In genomic region chr2:201433389-201433995, GRCh38 we compare ENCODE assay signal across 12 cellular contexts. TPM values are rescaled to one million over a fixed set of nuclear protein-coding genes. Genes with fewer than 3 reads are reported as not detected.
DNase-seq lines count a peak whose midpoint lies in the region; ATAC-seq and TF ChIP-seq lines count a peak whose summit lies in the region.
"Had no signal": no experiment of that assay in that cellular context is flagged by ENCODE, and none has a peak within 500 bp of the region (broad histone marks: within the 10 kb centered on the region; RNA-seq: fewer than 3 reads in every experiment).

No MANE protein-coding gene starts in this region.

- H3K27ac ChIP-seq in right lobe of liver (peak overlapping the region in 1 of 3 donors; percentile 9), uterus (peak overlapping the region; percentile 1 to 61)

- peaks cover 6% of the 10 kb centered on the region for H3K36me3 Mint-ChIP-seq in chondrocyte (ENCODE audit: low read depth)

- no peak overlapping the region for H3K4me3 Mint-ChIP-seq in chondrocyte (ENCODE audit: unreplicated experiment)

- TF ChIP-seq POLR2A in right lobe of liver (IDR thresholded peaks at IDR 0.05) (no peak), uterus (IDR thresholded peaks at IDR 0.05) (no peak)

- H3K9me3 Mint-ChIP-seq in chondrocyte (ENCODE audit: low read depth): peaks cover 6% of the 10 kb centered on the region

- DNase-seq in Right ventricle myocardium inferior (ENCODE audit: missing footprints) (no peak), cardiac septum (ENCODE audit: low spot score) (no peak), chondrocyte (ENCODE audit: low spot score) (no peak), right lobe of liver (no peak), uterus (no peak), GM03348 (ENCODE audit: low spot score) (no peak), mesenteric fat pad (ENCODE audit: low spot score) (no peak), DMS114 treated with DMSO at 0.1 percent for 48 hours (lab: John Stamatoyannopoulos, UW; ENCODE audit: unreplicated experiment) (no peak)
- DNase-seq: anterior cingulate cortex, mammary epithelial cell, NCI-H2081 treated with DMSO at 0.1 percent for 48 hours, RPMI8226 had no signal

- H3K4me1 Mint-ChIP-seq in chondrocyte (ENCODE audit: low read depth): peaks cover 34% of the 10 kb centered on the region

- ATAC-seq in Right ventricle myocardium inferior (peak; percentile 78), right lobe of liver (peak in 3 of 4 donors; percentile 54 to 74 (median 64))

- H3K9me3 ChIP-seq in right lobe of liver (no peaks in the 10 kb centered on the region), uterus (no peaks in the 10 kb centered on the region)

- H3K4me3 ChIP-seq in right lobe of liver: no peak overlapping the region
- H3K4me3 ChIP-seq in uterus: no peak overlapping the region

- peak overlapping the region; percentile 50 for H3K27ac Mint-ChIP-seq in chondrocyte (ENCODE audit: unreplicated experiment)

- H3K4me1 ChIP-seq in right lobe of liver (peaks cover 0 to 17% (median 6%) of the 10 kb centered on the region in 4 donors), uterus (peaks cover 4 to 12% of the 10 kb centered on the region in 2 donors)

- H3K36me3 ChIP-seq in right lobe of liver (no peaks in the 10 kb centered on the region), uterus (no peaks in the 10 kb centered on the region)

- 46% methylated on average over 11 of the region's 11 CpGs for WGBS in right lobe of liver (ENCODE audit: insufficient coverage, low coverage, low lambda C conversion rate, missing lambda C conversion rate)

- H3K27me3 Mint-ChIP-seq in chondrocyte (ENCODE audit: low read depth): no peaks in the 10 kb centered on the region

- TF ChIP-seq CTCF in chondrocyte (IDR thresholded peaks at IDR 0.05) (no peak), right lobe of liver (IDR thresholded peaks at IDR 0.05) (no peak), uterus (IDR thresholded peaks at IDR 0.05) (no peak)

- intact Hi-C loops in Right ventricle myocardium inferior (cut with DNase I): loop anchor here (1.0 to 2.0 kb wide), 3 partner anchors 15 to 27 kb away; partner anchors contain the start of genes STRADB and TRAK2
- intact Hi-C loops in cardiac septum (cut with DNase I): loop anchor here (1.0 to 2.0 kb wide), 2 partner anchors 13 to 17 kb away; partner anchors contain the start of genes STRADB and TRAK2
- intact Hi-C loops in right lobe of liver (cut with DNase I): no loop called here
- intact Hi-C loops in uterus (cut with DNase I; ENCODE audit: low total_unique reads): no loop called here

- H3K27me3 ChIP-seq in right lobe of liver (no peaks in the 10 kb centered on the region), uterus (no peaks in the 10 kb centered on the region)

RNA-seq across cellular contexts. Expression of gene TRAK2, which starts 17.8 kb away (rescaled TPM):
- total RNA-seq in Right ventricle myocardium inferior (163 TPM), cardiac septum (259 TPM), chondrocyte (46.0 to 53.2 TPM (median 48.4 TPM) in 3 replicates), right lobe of liver (10 to 100 TPM; 13.3 to 18.4 (median 14.2) TPM), uterus (10 to 100 TPM; 31.8 to 54.9 (median 38.2) TPM), mesenteric fat pad (59.7 TPM)

RNA-seq across cellular contexts. Expression of gene STRADB, which starts 18.0 kb away (rescaled TPM):
- total RNA-seq in Right ventricle myocardium inferior (79.1 TPM), cardiac septum (41.5 TPM), chondrocyte (13.0 to 18.6 TPM (median 13.7 TPM) in 3 replicates), right lobe of liver (10 to 100 TPM; 44.2 to 71.6 (median 63.4) TPM), uterus (10 to 100 TPM in 3 of 4 donors, 1 to 10 TPM in 1; 5.4 to 27.2 (median 22.0) TPM), mesenteric fat pad (34.7 TPM)

Comparison
In these comparisons a context has a peak if more than half of its experiments do, and no peak if none do; other contexts are left out.
1. intact Hi-C loops: an anchor here in Right ventricle myocardium inferior (1.0 to 2.0 kb wide) and cardiac septum (1.0 to 2.0 kb wide); none called in right lobe of liver and uterus.